2 cellular contexts compared by ENCODE assay signal in genomic region chr5:173340984-173341383, GRCh38.
TF ChIP-seq lines count a peak whose summit lies in the region.

No MANE protein-coding gene starts in this region.

TF ChIP-seq in HepG2, 621 proteins besides CTCF, POLR2A, EP300 and RAD21:
- no peak for TF ChIP-seq STAG1 (CRISPR knock-in tag; IDR thresholded peaks at IDR 0.05)
- TF ChIP-seq ZSCAN29 (CRISPR knock-in tag; conservative IDR thresholded peaks at IDR 0.05) = no peak
- no peak for TF ChIP-seq ZNF550 (CRISPR knock-in tag; IDR thresholded peaks at IDR 0.05; ENCODE audit: borderline replicate concordance)
- TF ChIP-seq ZNF546 (CRISPR knock-in tag; conservative IDR thresholded peaks at IDR 0.05) = no peak
- TF ChIP-seq MYPOP (CRISPR knock-in tag; IDR thresholded peaks at IDR 0.05) = no peak
- no peak for TF ChIP-seq YEATS2 (CRISPR knock-in tag; IDR thresholded peaks at IDR 0.05; ENCODE audit: borderline replicate concordance)
- no peak for TF ChIP-seq ZNF839 (CRISPR knock-in tag; IDR thresholded peaks at IDR 0.05; ENCODE audit: borderline replicate concordance)
- TF ChIP-seq GATAD1 (CRISPR knock-in tag; IDR thresholded peaks at IDR 0.05) = no peak
- TF ChIP-seq ZNF512B (CRISPR knock-in tag; IDR thresholded peaks at IDR 0.05; ENCODE audit: borderline replicate concordance) = no peak

TF ChIP-seq in IMR-90, 13 proteins besides CTCF, POLR2A, EP300 and RAD21:
- TF ChIP-seq USF2 (IDR thresholded peaks at IDR 0.05; ENCODE audit: low read depth, low read length) (no peak), RCOR1 (IDR thresholded peaks at IDR 0.05; ENCODE audit: insufficient replicate concordance, low read length) (no peak), ELK1 (IDR thresholded peaks at IDR 0.05; ENCODE audit: borderline replicate concordance, low read depth, low read length) (no peak), MAZ (IDR thresholded peaks at IDR 0.05; ENCODE audit: borderline replicate concordance, low read depth, low read length) (no peak), NFE2L2 (IDR thresholded peaks at IDR 0.05; ENCODE audit: low read depth, low read length) (no peak), MXI1 (IDR thresholded peaks at IDR 0.05; ENCODE audit: borderline replicate concordance, low read depth, low read length) (no peak), FOS (IDR thresholded peaks at IDR 0.05; ENCODE audit: low read depth, low read length) (no peak), BHLHE40 (IDR thresholded peaks at IDR 0.05; ENCODE audit: low read depth, low read length) (no peak), MAFK (IDR thresholded peaks at IDR 0.05; ENCODE audit: low read depth, low read length) (no peak), CHD1 (IDR thresholded peaks at IDR 0.05; ENCODE audit: low read depth, low read length) (no peak), SMC3 (IDR thresholded peaks at IDR 0.05; ENCODE audit: low read depth, low read length) (no peak), RFX5 (IDR thresholded peaks at IDR 0.05; ENCODE audit: low read depth, low read length) (no peak), CEBPB (IDR thresholded peaks at IDR 0.05; ENCODE audit: low read depth, low read length) (no peak)
